In genomic region chr21:45972353-45972715, GRCh38 we compare ENCODE assay signal across 9 cellular contexts. TPM values are rescaled to one million over a fixed set of nuclear protein-coding genes. Genes with fewer than 3 reads are reported as not detected.
A peak's percentile ranks its signal among the peaks of the same experiment; 100 is the strongest.
DNase-seq lines count a peak whose midpoint lies in the region; ATAC-seq and TF ChIP-seq lines count a peak whose summit lies in the region.
"Had no signal": no experiment of that assay in that cellular context is flagged by ENCODE, and none has a peak within 500 bp of the region (broad histone marks: within the 10 kb centered on the region; RNA-seq: fewer than 3 reads in every experiment).

No MANE protein-coding gene starts in this region.

- H3K27me3 ChIP-seq in BLaER1 (peaks cover 64% of the 10 kb centered on the region), right atrium auricular region (no peaks in the 10 kb centered on the region), rectal smooth muscle tissue (ENCODE audit: control insufficient read depth, insufficient read depth, low read length) (peaks cover 17% of the 10 kb centered on the region)

- peaks cover 11% of the 10 kb centered on the region; the same call in 1 of the 2 replicates for H4K20me1 ChIP-seq in BLaER1

- no peak overlapping the region for H3K9ac ChIP-seq in BLaER1
- peak overlapping the region; percentile 29 for H3K9ac ChIP-seq in SK-N-MC (ENCODE audit: insufficient read length)
- H3K9ac ChIP-seq in rectal smooth muscle tissue (ENCODE audit: low read length) = no peak overlapping the region

- no peak for TF ChIP-seq CTCF in right atrium auricular region (IDR thresholded peaks at IDR 0.05)

- no peak overlapping the region for H3K27ac ChIP-seq in BLaER1
- peak overlapping the region; percentile 95 for H3K27ac ChIP-seq in SK-N-MC
- peak overlapping the region; percentile 86 to 96 for H3K27ac ChIP-seq in right atrium auricular region
- H3K27ac ChIP-seq in rectal smooth muscle tissue (ENCODE audit: low read depth, low read length) = peak overlapping the region; percentile 98

- H3K36me3 ChIP-seq in BLaER1 = no peaks in the 10 kb centered on the region
- no peaks in the 10 kb centered on the region for H3K36me3 ChIP-seq in SK-N-MC (ENCODE audit: insufficient read depth, low read length)
- H3K36me3 ChIP-seq in right atrium auricular region = no peaks in the 10 kb centered on the region
- no peaks in the 10 kb centered on the region for H3K36me3 ChIP-seq in rectal smooth muscle tissue (ENCODE audit: control insufficient read depth, insufficient read depth, low read length)

- DNase-seq in SK-N-MC (ENCODE audit: low read depth, low spot score) (no peak), right atrium auricular region (ENCODE audit: low spot score) (no peak), NCI-H128 (lab: John Stamatoyannopoulos, UW; ENCODE audit: unreplicated experiment) (no peak), activated gamma-delta T cell (lab: John Stamatoyannopoulos, UW) (no peak)
- DNase-seq in activated effector memory CD4-positive, alpha-beta T cell treated with anti-CD3 and anti-CD28 coated beads, Interleukin-2, amount 50 U/mL, for 16 hours = no peak
- DNase-seq: activated naive CD8-positive, alpha-beta T cell treated with anti-CD3 and anti-CD28 coated beads, Interleukin-2, amount 10 ng/mL, durations not matched to agents 7 days and 5 days had no signal

- no peak for ATAC-seq in GM19035 (IDR thresholded peaks at IDR 0.05; ENCODE audit: unreplicated experiment)

- no peaks in the 10 kb centered on the region for H3K9me3 ChIP-seq in BLaER1
- no peaks in the 10 kb centered on the region for H3K9me3 ChIP-seq in SK-N-MC (ENCODE audit: low read depth, low read length)
- H3K9me3 ChIP-seq in right atrium auricular region = no peaks in the 10 kb centered on the region

- H3K4me3 ChIP-seq in BLaER1 (peak overlapping the region; percentile 66), SK-N-MC (peak overlapping the region; percentile 82), right atrium auricular region (peak overlapping the region; percentile 48 to 54), rectal smooth muscle tissue (ENCODE audit: low read length) (no peak overlapping the region)

- peak overlapping the region; percentile 97 for H3K4me2 ChIP-seq in BLaER1

- H3K4me1 ChIP-seq in BLaER1 (peaks cover 49% of the 10 kb centered on the region), right atrium auricular region (peaks cover 0 to 65% of the 10 kb centered on the region in 2 donors), rectal smooth muscle tissue (ENCODE audit: control insufficient read depth, insufficient read depth, low read length) (peaks cover 38% of the 10 kb centered on the region)

RNA-seq across cellular contexts. Expression of gene COL6A1, which starts 9.2 kb away (rescaled TPM):
- 100 to 1,000 TPM; 201 to 278 TPM for total RNA-seq in right atrium auricular region
